In genomic region chr22:35430897-35431322, GRCh38 we compare ENCODE assay signal across 8 cellular contexts. TPM values are rescaled to one million over a fixed set of nuclear protein-coding genes. Genes with fewer than 3 reads are reported as not detected.
A peak's percentile ranks its signal among the peaks of the same experiment; 100 is the strongest.
DNase-seq lines count a peak whose midpoint lies in the region; ATAC-seq and TF ChIP-seq lines count a peak whose summit lies in the region.

No MANE protein-coding gene starts in this region.

- WGBS in gastroesophageal sphincter (ENCODE audit: low coverage in 1 of 2), 2 donors, result 0% methylated on average over 5 of the region's 14 CpGs; no CpG with 5 or more reads in 1 of the 2 donors

- peaks cover 25% of the 10 kb centered on the region for H3K36me3 ChIP-seq in CD4-positive, CD25-positive, alpha-beta regulatory T cell (ENCODE audit: control insufficient read depth, insufficient read depth, low read length)
- peaks cover 0 to 19% of the 10 kb centered on the region in 2 donors for H3K36me3 ChIP-seq in gastroesophageal sphincter

- no peaks in the 10 kb centered on the region for H3K27me3 ChIP-seq in CD4-positive, CD25-positive, alpha-beta regulatory T cell (ENCODE audit: control insufficient read depth, insufficient read depth, low read length)
- no peaks in the 10 kb centered on the region for H3K27me3 ChIP-seq in gastroesophageal sphincter

- peak; percentile 40 to 58 (median 55) for DNase-seq in CD4-positive, CD25-positive, alpha-beta regulatory T cell
- DNase-seq in HPDE6-E6E7 (ENCODE audit: extremely low spot score), result peak; percentile 58
- DNase-seq in SHP77 treated with DMSO at 0.1 percent for 48 hours (lab: John Stamatoyannopoulos, UW), result peak; percentile 51
- peak; percentile 69 for DNase-seq in activated naive CD4-positive, alpha-beta T cell treated with Interleukin-2 at 50 U/mL for 16 hours
- DNase-seq in omental fat pad (ENCODE audit: low spot score), result peak; percentile 88
- peak; percentile 89 for DNase-seq in stromal cell of bone marrow (ENCODE audit: low read depth)

- no peaks in the 10 kb centered on the region for H3K4me1 ChIP-seq in CD4-positive, CD25-positive, alpha-beta regulatory T cell (ENCODE audit: control insufficient read depth, insufficient read depth, low read length, poor library complexity, severe bottlenecking)
- peaks cover 0 to 23% (median 5%) of the 10 kb centered on the region in 3 donors for H3K4me1 ChIP-seq in gastroesophageal sphincter

- TF ChIP-seq POLR2A in gastroesophageal sphincter (IDR thresholded peaks at IDR 0.05), result no peak

- TF ChIP-seq EP300 in gastroesophageal sphincter (IDR thresholded peaks at IDR 0.05), result no peak

- ATAC-seq in CD4-positive, CD25-positive, alpha-beta regulatory T cell (ENCODE audit: low read depth in 2 of 2), result peak; percentile 68 to 69
- ATAC-seq in gastroesophageal sphincter (peak; percentile 98), omental fat pad (ENCODE audit: low FRiP score) (peak; percentile 97), GM21529 (IDR thresholded peaks at IDR 0.05; ENCODE audit: unreplicated experiment) (no peak)

- TF ChIP-seq CTCF in gastroesophageal sphincter (IDR thresholded peaks at IDR 0.05) (peak in 3 of 4 experiments; percentile 98 to 100 (median 99)), omental fat pad (IDR thresholded peaks at IDR 0.05) (peak in 2 of 3 donors; percentile 87 to 98)

- H3K4me3 ChIP-seq in CD4-positive, CD25-positive, alpha-beta regulatory T cell (ENCODE audit: low read depth, low read length), result no peak overlapping the region
- no peak overlapping the region for H3K4me3 ChIP-seq in gastroesophageal sphincter

- H3K27ac Mint-ChIP-seq in CD4-positive, CD25-positive, alpha-beta regulatory T cell, result no peak overlapping the region

- H3K9me3 ChIP-seq in CD4-positive, CD25-positive, alpha-beta regulatory T cell (ENCODE audit: control insufficient read depth in 2 of 2, low read length in 2 of 2), result peaks cover 2 to 12% of the 10 kb centered on the region in 2 experiments
- peaks cover 0 to 16% (median 0%) of the 10 kb centered on the region in 3 donors for H3K9me3 ChIP-seq in gastroesophageal sphincter

- H3K27ac ChIP-seq in CD4-positive, CD25-positive, alpha-beta regulatory T cell (ENCODE audit: insufficient read depth, low read length, poor library complexity, severe bottlenecking), result no peak overlapping the region
- peak overlapping the region in 3 of 4 donors; percentile 66 to 83 (median 69) for H3K27ac ChIP-seq in gastroesophageal sphincter

- H3K4me1 Mint-ChIP-seq in CD4-positive, CD25-positive, alpha-beta regulatory T cell, result peaks cover 0 to 3% (median 2%) of the 10 kb centered on the region in 4 donors

- H3K9me3 Mint-ChIP-seq in CD4-positive, CD25-positive, alpha-beta regulatory T cell, result peaks cover 0 to 7% (median 0%) of the 10 kb centered on the region in 7 donors

- no peak overlapping the region for H3K4me3 Mint-ChIP-seq in CD4-positive, CD25-positive, alpha-beta regulatory T cell

- no peaks in the 10 kb centered on the region for H3K27me3 Mint-ChIP-seq in CD4-positive, CD25-positive, alpha-beta regulatory T cell

- H3K36me3 Mint-ChIP-seq in CD4-positive, CD25-positive, alpha-beta regulatory T cell, result peaks cover 20% of the 10 kb centered on the region

RNA-seq across cellular contexts. Expression of gene MCM5, which starts 31.0 kb away (rescaled TPM):
- total RNA-seq in CD4-positive, CD25-positive, alpha-beta regulatory T cell, result 59.7 TPM
- 10 to 100 TPM; 40.6 to 50.9 (median 43.4) TPM for polyA plus RNA-seq in CD4-positive, CD25-positive, alpha-beta regulatory T cell
- total RNA-seq in gastroesophageal sphincter (10 to 100 TPM; 14.5 to 19.2 (median 15.3) TPM), omental fat pad (10 to 100 TPM; 10.5 to 22.5 (median 13.9) TPM)

RNA-seq across cellular contexts. Expression of gene HMOX1, which starts 50.0 kb away (rescaled TPM):
- not detected for total RNA-seq in CD4-positive, CD25-positive, alpha-beta regulatory T cell
- 1 to 10 TPM in 3 of 4 donors, under 1 TPM in 1; 0.93 to 2.9 (median 1.7) TPM for polyA plus RNA-seq in CD4-positive, CD25-positive, alpha-beta regulatory T cell
- total RNA-seq in gastroesophageal sphincter (100 to 1,000 TPM in 1 of 4 donors, 10 to 100 TPM in 2, 1 to 10 TPM in 1; 3.0 to 317 (median 12.7) TPM), omental fat pad (100 to 1,000 TPM in 2 of 4 donors, 10 to 100 TPM in 2; 32.8 to 625 (median 159) TPM)
